16 cellular contexts compared by ENCODE assay signal in the genomic region with DNA sequence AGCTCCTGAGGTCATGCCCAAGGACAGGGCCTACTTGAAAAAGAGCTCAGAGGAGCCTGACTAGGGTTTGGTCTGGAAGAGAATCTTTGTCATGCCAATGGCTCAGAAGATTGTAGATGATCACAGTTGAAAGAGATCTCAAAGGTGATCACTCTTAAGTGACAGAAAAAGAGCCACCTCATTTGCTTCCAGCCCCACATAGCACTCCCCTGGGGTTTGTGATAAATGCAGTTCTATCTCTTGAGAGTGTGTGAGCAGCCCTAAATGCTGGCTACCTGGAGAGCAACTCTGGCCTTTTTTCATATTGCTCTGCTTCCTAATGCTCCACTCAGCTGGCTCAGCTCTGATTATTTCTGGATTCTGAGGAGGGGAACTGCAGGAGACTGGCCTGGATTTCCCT. TPM values are rescaled to one million over a fixed set of nuclear protein-coding genes. Genes with fewer than 3 reads are reported as not detected.
"Had no signal": no experiment of that assay in that cellular context is flagged by ENCODE, and none has a peak within 500 bp of the region (broad histone marks: within the 10 kb centered on the region; RNA-seq: fewer than 3 reads in every experiment).

No MANE protein-coding gene starts in this region.

- H3K4me1 Mint-ChIP-seq: activated naive CD4-positive, alpha-beta T cell treated with anti-CD3 and anti-CD28 coated beads, Interleukin-2, amount 50 U/mL, for 24 hours; naive thymus-derived CD4-positive, alpha-beta T cell had no signal

- H3K9me3 Mint-ChIP-seq: activated naive CD4-positive, alpha-beta T cell treated with anti-CD3 and anti-CD28 coated beads, Interleukin-2, amount 50 U/mL, for 24 hours; activated T-helper 2 cell treated with anti-CD3 and anti-CD28 coated beads, Interferon-gamma antibody, Interleukin-2, Interleukin-4, amounts not matched to agents 10 μg/mL and 5 μg/mL and 100 μg/mL, durations not matched to agents 14 hours and 24 hours and 36 hours; stimulated activated naive CD8-positive, alpha-beta T cell treated with anti-CD3 and anti-CD28 coated beads, Interleukin-15, Interleukin-2, amounts not matched to agents 100 ng/mL and 50 ng/mL, for 24 hours; type B pancreatic cell had no signal

- H3K27ac Mint-ChIP-seq: activated naive CD4-positive, alpha-beta T cell treated with anti-CD3 and anti-CD28 coated beads, Interleukin-2, amount 50 U/mL, for 24 hours; activated T-helper 2 cell treated with anti-CD3 and anti-CD28 coated beads, Interferon-gamma antibody, Interleukin-2, Interleukin-4, amounts not matched to agents 10 μg/mL and 5 μg/mL and 100 μg/mL, durations not matched to agents 14 hours and 24 hours and 36 hours; stimulated activated naive CD8-positive, alpha-beta T cell treated with anti-CD3 and anti-CD28 coated beads, Interleukin-15, Interleukin-2, amounts not matched to agents 100 ng/mL and 50 ng/mL, for 24 hours; type B pancreatic cell had no signal

- DNase-seq: activated CD4-positive, alpha-beta T cell treated with anti-CD3 and anti-CD28 coated beads, Interleukin-2, amount 50 U/mL, for 48 hours; activated CD4-positive, CD25-positive, alpha-beta regulatory T cell treated with anti-CD3 and anti-CD28 coated beads, Interleukin-2, amount 50 U/mL, for 72 hours; activated T-cell treated with anti-CD3 and anti-CD28 coated beads, Interleukin-2, amount 50 U/mL, for 1 hour; kidney; left ventricle myocardium inferior; mucosa of descending colon; naive thymus-derived CD4-positive, alpha-beta T cell; ovary; T-helper 9 cell had no signal

- H3K36me3 Mint-ChIP-seq: activated naive CD4-positive, alpha-beta T cell treated with anti-CD3 and anti-CD28 coated beads, Interleukin-2, amount 50 U/mL, for 24 hours; type B pancreatic cell had no signal

- ATAC-seq: esophagus mucosa; mucosa of descending colon; naive thymus-derived CD4-positive, alpha-beta T cell; sciatic nerve had no signal

- H3K27me3 Mint-ChIP-seq: activated naive CD4-positive, alpha-beta T cell treated with anti-CD3 and anti-CD28 coated beads, Interleukin-2, amount 50 U/mL, for 24 hours; naive thymus-derived CD4-positive, alpha-beta T cell; stimulated activated naive CD8-positive, alpha-beta T cell treated with anti-CD3 and anti-CD28 coated beads, Interleukin-15, Interleukin-2, amounts not matched to agents 100 ng/mL and 50 ng/mL, for 24 hours; type B pancreatic cell had no signal

- H3K4me3 Mint-ChIP-seq: activated naive CD4-positive, alpha-beta T cell treated with anti-CD3 and anti-CD28 coated beads, Interleukin-2, amount 50 U/mL, for 24 hours; naive thymus-derived CD4-positive, alpha-beta T cell; stimulated activated naive CD8-positive, alpha-beta T cell treated with anti-CD3 and anti-CD28 coated beads, Interleukin-15, Interleukin-2, amounts not matched to agents 100 ng/mL and 50 ng/mL, for 24 hours; type B pancreatic cell had no signal

RNA-seq across cellular contexts. Expression of a gene that starts 39.3 kb away (rescaled TPM):
- total RNA-seq: esophagus mucosa, glomerular endothelial cell had no signal
